22 cellular contexts compared by ENCODE assay signal in the genomic region with DNA sequence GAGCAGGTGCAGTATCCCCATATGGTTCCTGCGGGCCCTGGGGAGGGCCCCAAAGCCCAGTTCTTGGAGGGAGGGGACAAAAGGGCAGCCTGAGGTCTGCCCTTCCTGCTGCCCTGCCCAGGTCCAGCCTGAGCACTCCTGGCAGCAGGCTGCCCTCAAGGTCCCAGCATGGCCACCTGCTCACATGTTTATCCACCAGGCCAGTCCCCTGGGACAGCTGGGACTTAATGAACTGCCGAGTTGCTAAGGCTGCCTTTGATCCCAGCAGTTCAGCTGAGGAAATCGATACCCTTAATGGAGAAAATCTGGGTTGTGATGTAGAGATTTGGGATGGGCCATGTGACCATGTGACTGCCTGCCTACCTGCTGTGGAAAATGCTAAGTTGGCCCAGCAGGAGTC.
DNase-seq lines count a peak whose midpoint lies in the region; ATAC-seq and TF ChIP-seq lines count a peak whose summit lies in the region.
"Had no signal": no experiment of that assay in that cellular context is flagged by ENCODE, and none has a peak within 500 bp of the region (broad histone marks: within the 10 kb centered on the region; RNA-seq: fewer than 3 reads in every experiment).

No MANE protein-coding gene starts in this region.

- DNase-seq in DMS 273 (lab: John Stamatoyannopoulos, UW; ENCODE audit: unreplicated experiment) (peak; percentile 64), DMS 273 treated with DMSO at 0.1 percent for 48 hours (lab: John Stamatoyannopoulos, UW) (no peak), NCI-H146 (lab: John Stamatoyannopoulos, UW) (peak; percentile 96), SK-N-DZ (ENCODE audit: low spot score) (peak; percentile 75), nephron progenitor cell (peak; percentile 42), germinal center (ENCODE audit: low spot score) (no peak), amygdala (lab: John Stamatoyannopoulos, UW) (no peak)
- DNase-seq: activated CD8-positive, alpha-beta memory T cell treated with anti-CD3 and anti-CD28 coated beads for 24 hours; activated naive CD4-positive, alpha-beta T cell treated with anti-CD3 and anti-CD28 coated beads for 36 hours; activated T-cell treated with anti-CD3 and anti-CD28 coated beads, Interleukin-2, amount 50 U/mL, for 4 hours; GOT3; IMR-90; left cardiac atrium; naive B cell; NCI-H1436 treated with DMSO at 0.1 percent for 48 hours; NCI-H446; stimulated activated CD4-positive, alpha-beta T cell treated with anti-CD3 and anti-CD28 coated beads, Interleukin-4, amount 100 ng/mL, for 4 hours; stimulated activated naive CD8-positive, alpha-beta T cell treated with anti-CD3 and anti-CD28 coated beads, Interleukin-15, amount 100 ng/mL, for 72 hours; transverse colon had no signal

- no peak for TF ChIP-seq CTCF in nephron progenitor cell (IDR thresholded peaks at IDR 0.05)

- no peak overlapping the region for H3K27ac Mint-ChIP-seq in nephron progenitor cell
- H3K27ac Mint-ChIP-seq: activated naive CD4-positive, alpha-beta T cell treated with anti-CD3 and anti-CD28 coated beads for 36 hours; dendritic cell treated with granulocyte-macrophage colony-stimulating factor and Interleukin-4, amounts not matched to agents 40 ng/mL and 50 ng/mL, for 4 days; naive B cell; stimulated activated naive CD8-positive, alpha-beta T cell treated with anti-CD3 and anti-CD28 coated beads, Interleukin-15, amount 100 ng/mL, for 72 hours had no signal

- no peaks in the 10 kb centered on the region for H3K9me3 Mint-ChIP-seq in nephron progenitor cell
- H3K9me3 Mint-ChIP-seq: activated naive CD4-positive, alpha-beta T cell treated with anti-CD3 and anti-CD28 coated beads for 36 hours; activated T-cell treated with anti-CD3 and anti-CD28 coated beads, Interleukin-2, amount 50 U/mL, for 4 hours; dendritic cell treated with granulocyte-macrophage colony-stimulating factor and Interleukin-4, amounts not matched to agents 40 ng/mL and 50 ng/mL, for 4 days; stimulated activated naive CD8-positive, alpha-beta T cell treated with anti-CD3 and anti-CD28 coated beads, Interleukin-15, amount 100 ng/mL, for 72 hours had no signal

- H3K4me3 Mint-ChIP-seq in nephron progenitor cell: no peak overlapping the region
- H3K4me3 Mint-ChIP-seq: activated naive CD4-positive, alpha-beta T cell treated with anti-CD3 and anti-CD28 coated beads for 36 hours; activated T-cell treated with anti-CD3 and anti-CD28 coated beads, Interleukin-2, amount 50 U/mL, for 4 hours; dendritic cell treated with granulocyte-macrophage colony-stimulating factor and Interleukin-4, amounts not matched to agents 40 ng/mL and 50 ng/mL, for 4 days; naive B cell; stimulated activated naive CD8-positive, alpha-beta T cell treated with anti-CD3 and anti-CD28 coated beads, Interleukin-15, amount 100 ng/mL, for 72 hours had no signal

- H3K36me3 Mint-ChIP-seq in nephron progenitor cell (ENCODE audit: low read depth): no peaks in the 10 kb centered on the region
- H3K36me3 Mint-ChIP-seq: naive B cell had no signal

- no peak for ATAC-seq in HG02938 (IDR thresholded peaks at IDR 0.05; ENCODE audit: unreplicated experiment)
- ATAC-seq: activated CD4-positive, CD25-positive, alpha-beta regulatory T cell treated with anti-CD3 and anti-CD28 coated beads, Interleukin-2, amount 50 U/mL, for 24 hours; activated T-cell treated with anti-CD3 and anti-CD28 coated beads, Interleukin-2, amount 50 U/mL, for 4 hours; left cardiac atrium; stimulated activated naive CD8-positive, alpha-beta T cell treated with anti-CD3 and anti-CD28 coated beads, Interleukin-15, amount 100 ng/mL, for 72 hours had no signal

- H3K4me1 Mint-ChIP-seq in nephron progenitor cell: peaks cover 50% of the 10 kb centered on the region
- H3K4me1 Mint-ChIP-seq: naive B cell; stimulated activated naive CD8-positive, alpha-beta T cell treated with anti-CD3 and anti-CD28 coated beads, Interleukin-15, amount 100 ng/mL, for 72 hours had no signal

- peaks cover 23% of the 10 kb centered on the region for H3K27me3 Mint-ChIP-seq in nephron progenitor cell (ENCODE audit: low read depth, poor library complexity)

Comparison
In these comparisons a context has a peak if more than half of its experiments do, and no peak if none do; other contexts are left out.
1. DNase-seq: peak in DMS 273 (single experiment), NCI-H146 (single experiment), SK-N-DZ (single experiment) and nephron progenitor cell (single experiment); none in DMS 273 treated with DMSO at 0.1 percent for 48 hours (single experiment), germinal center (single experiment) and amygdala (0 of 56).